In the genomic region with DNA sequence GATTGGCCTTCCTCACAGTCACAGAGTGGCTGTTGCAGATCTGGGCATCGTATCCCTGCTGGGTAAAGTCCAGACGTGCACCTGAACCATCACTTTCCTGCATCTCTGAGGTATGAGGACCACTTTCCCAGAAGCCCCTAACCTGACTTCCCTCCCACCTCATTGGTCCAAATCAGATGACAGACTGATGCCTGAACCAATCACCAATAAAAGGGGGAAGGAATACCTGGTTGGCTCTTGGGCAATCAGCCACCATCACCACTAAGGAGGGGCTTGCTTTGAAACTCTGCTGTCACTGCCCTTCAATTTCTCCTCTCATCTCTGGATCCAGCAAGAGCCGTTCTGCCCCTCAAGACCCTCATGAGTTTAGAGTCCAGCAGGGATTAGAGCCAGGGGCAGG, we compare ENCODE assay signal across 19 cellular contexts. TPM values are rescaled to one million over a fixed set of nuclear protein-coding genes. Genes with fewer than 3 reads are reported as not detected.
DNase-seq lines count a peak whose midpoint lies in the region; ATAC-seq and TF ChIP-seq lines count a peak whose summit lies in the region.
"Had no signal": no experiment of that assay in that cellular context is flagged by ENCODE, and none has a peak within 500 bp of the region (broad histone marks: within the 10 kb centered on the region; RNA-seq: fewer than 3 reads in every experiment).

No MANE protein-coding gene starts in this region.

- no peaks in the 10 kb centered on the region for H3K4me1 Mint-ChIP-seq in activated CD4-positive, alpha-beta memory T cell treated with anti-CD3 and anti-CD28 coated beads, Interleukin-2, amount 10 ng/mL, durations not matched to agents 7 days and 5 days
- H3K4me1 Mint-ChIP-seq: stimulated activated effector memory CD8-positive, alpha-beta T cell treated with anti-CD3 and anti-CD28 coated beads, Interleukin-12 subunit alpha, Interleukin-12 subunit beta, amount 100 ng/mL, for 72 hours had no signal

- no peak overlapping the region for H3K4me3 Mint-ChIP-seq in activated CD4-positive, alpha-beta memory T cell treated with anti-CD3 and anti-CD28 coated beads, Interleukin-2, amount 10 ng/mL, durations not matched to agents 7 days and 5 days
- H3K4me3 Mint-ChIP-seq: stimulated activated effector memory CD8-positive, alpha-beta T cell treated with anti-CD3 and anti-CD28 coated beads, Interleukin-12 subunit alpha, Interleukin-12 subunit beta, amount 100 ng/mL, for 72 hours had no signal

- H3K79me2 ChIP-seq in PC-9 (ENCODE audit: low read depth), result no peaks in the 10 kb centered on the region

- peaks cover 7% of the 10 kb centered on the region for H3K27me3 Mint-ChIP-seq in activated CD4-positive, alpha-beta memory T cell treated with anti-CD3 and anti-CD28 coated beads, Interleukin-2, amount 10 ng/mL, durations not matched to agents 7 days and 5 days

- no peaks in the 10 kb centered on the region for H3K9me3 Mint-ChIP-seq in activated CD4-positive, alpha-beta memory T cell treated with anti-CD3 and anti-CD28 coated beads, Interleukin-2, amount 10 ng/mL, durations not matched to agents 7 days and 5 days
- H3K9me3 Mint-ChIP-seq: stimulated activated effector memory CD8-positive, alpha-beta T cell treated with anti-CD3 and anti-CD28 coated beads, Interleukin-12 subunit alpha, Interleukin-12 subunit beta, amount 100 ng/mL, for 72 hours had no signal

- ATAC-seq in HG02571 (IDR thresholded peaks at IDR 0.05; ENCODE audit: unreplicated experiment), result no peak
- ATAC-seq: stimulated activated effector memory CD8-positive, alpha-beta T cell treated with anti-CD3 and anti-CD28 coated beads, Interleukin-12 subunit alpha, Interleukin-12 subunit beta, amount 100 ng/mL, for 72 hours had no signal

- H3K9me2 ChIP-seq in PC-9 (ENCODE audit: insufficient read depth), result no peaks in the 10 kb centered on the region

- TF ChIP-seq CTCF in choroid plexus epithelial cell (conservative IDR thresholded peaks at IDR 0.05; ENCODE audit: low read depth, low read length) (no peak), PC-9 (conservative IDR thresholded peaks at IDR 0.05) (no peak)

- H4K20me1 ChIP-seq in PC-9 (ENCODE audit: insufficient read depth), result no peaks in the 10 kb centered on the region

- no peaks in the 10 kb centered on the region for H3K36me3 Mint-ChIP-seq in activated CD4-positive, alpha-beta memory T cell treated with anti-CD3 and anti-CD28 coated beads, Interleukin-2, amount 10 ng/mL, durations not matched to agents 7 days and 5 days (ENCODE audit: low read depth)
- H3K36me3 Mint-ChIP-seq: stimulated activated effector memory CD8-positive, alpha-beta T cell treated with anti-CD3 and anti-CD28 coated beads, Interleukin-12 subunit alpha, Interleukin-12 subunit beta, amount 100 ng/mL, for 72 hours had no signal

- H3K27ac ChIP-seq in PC-9, result no peak overlapping the region
- H3K27ac ChIP-seq: vagina had no signal

- H3K9me3 ChIP-seq in PC-9 (ENCODE audit: insufficient read depth, low read depth), result no peaks in the 10 kb centered on the region
- H3K9me3 ChIP-seq: vagina had no signal

- H3K4me3 ChIP-seq in choroid plexus epithelial cell (ENCODE audit: low read depth, low read length) (no peak overlapping the region), PC-9 (no peak overlapping the region)
- H3K4me3 ChIP-seq: vagina had no signal

- H3K4me2 ChIP-seq in PC-9, result no peak overlapping the region

- no peaks in the 10 kb centered on the region for H3K27me3 ChIP-seq in PC-9 (ENCODE audit: insufficient read depth, low read depth)
- H3K27me3 ChIP-seq: vagina had no signal

- no peaks in the 10 kb centered on the region; the same call in 1 of the 2 replicates for H3F3A ChIP-seq in PC-9 (ENCODE audit: insufficient read depth, low read depth)

- intact Hi-C loops in PC-9 (cut with micrococcal nuclease; ENCODE audit: unreplicated experiment), result no loop called here

- peak; percentile 15 for DNase-seq in NCI-H748 (lab: John Stamatoyannopoulos, UW; ENCODE audit: unreplicated experiment)
- DNase-seq in NCI-H748 treated with DMSO at 0.1 percent for 48 hours (lab: John Stamatoyannopoulos, UW), result no peak
- DNase-seq in LHCN-M2 (ENCODE audit: low read depth), result peak; percentile 36
- DNase-seq in choroid plexus epithelial cell (ENCODE audit: low read depth), result peak; percentile 46
- peak; percentile 13 for DNase-seq in myocyte (ENCODE audit: low read depth)
- no peak for DNase-seq in activated CD4-positive, alpha-beta memory T cell treated with anti-CD3 and anti-CD28 coated beads, Interleukin-2, amount 10 ng/mL, durations not matched to agents 7 days and 5 days
- no peak for DNase-seq in PC-9
- DNase-seq: activated CD8-positive, alpha-beta memory T cell treated with anti-CD3 and anti-CD28 coated beads for 24 hours; activated naive CD4-positive, alpha-beta T cell treated with Interleukin-2 at 50 U/mL for 16 hours; DMS153; islet precursor cell; Kasumi-1; stimulated activated CD4-positive, alpha-beta T cell treated with anti-CD3 and anti-CD28 coated beads, Interleukin-2, amount 100 ng/mL, for 24 hours; T-helper 9 cell had no signal

- H3K4me1 ChIP-seq in PC-9 (replicated peaks; ENCODE audit: insufficient read depth), result no peaks in the 10 kb centered on the region

- no peak overlapping the region for H3K27ac Mint-ChIP-seq in activated CD4-positive, alpha-beta memory T cell treated with anti-CD3 and anti-CD28 coated beads, Interleukin-2, amount 10 ng/mL, durations not matched to agents 7 days and 5 days
- H3K27ac Mint-ChIP-seq: stimulated activated effector memory CD8-positive, alpha-beta T cell treated with anti-CD3 and anti-CD28 coated beads, Interleukin-12 subunit alpha, Interleukin-12 subunit beta, amount 100 ng/mL, for 72 hours had no signal

- no TSS peak for BruUV-seq in PC-9 (replicated peaks; lab: Mats Ljungman, UMichigan)

- H2AFZ ChIP-seq in PC-9, result no peak overlapping the region

- CTCF ChIA-PET in activated CD4-positive, alpha-beta memory T cell treated with anti-CD3 and anti-CD28 coated beads, Interleukin-2, amount 10 ng/mL, durations not matched to agents 7 days and 5 days (lab: Charles Lee), result interaction anchor here (0.9 kb wide), 1 partner anchor 225 kb away, joined by 3 read pairs; no protein-coding TSS in a partner anchor
- CTCF ChIA-PET in PC-9 (lab: Charles Lee), result no interaction called here

- no peaks in the 10 kb centered on the region for H3K36me3 ChIP-seq in PC-9 (ENCODE audit: low read depth)
- H3K36me3 ChIP-seq: vagina had no signal

- POLR2A ChIA-PET in activated CD4-positive, alpha-beta memory T cell treated with anti-CD3 and anti-CD28 coated beads, Interleukin-2, amount 10 ng/mL, durations not matched to agents 7 days and 5 days (lab: Charles Lee), result no interaction called here
- POLR2A ChIA-PET in PC-9 (lab: Charles Lee; ENCODE audit: unreplicated experiment), result no interaction called here

RNA-seq across cellular contexts. Expression of a gene that starts 13.6 kb away (rescaled TPM):
- total RNA-seq in LHCN-M2 (2014; rRNA removed) (not detected in 2 replicates), myocyte (0.43 TPM in 1 of 2 replicates, not detected in the other), PC-9 (2021) (not detected in 2 replicates)
- 0.06 TPM for polyA plus RNA-seq in LHCN-M2 (2012)
- 0.11 TPM for polyA plus RNA-seq in myocyte (2012)
- total RNA-seq in activated CD4-positive, alpha-beta memory T cell treated with anti-CD3 and anti-CD28 coated beads, Interleukin-2, amount 10 ng/mL, durations not matched to agents 7 days and 5 days, result not detected

RNA-seq across cellular contexts. Expression of a gene that starts 41.3 kb away (rescaled TPM):
- 0.06 TPM in 1 of 2 replicates, not detected in the other for total RNA-seq in LHCN-M2 (2014; rRNA removed)
- not detected for polyA plus RNA-seq in LHCN-M2 (2012)
- 0.05 TPM in 2 replicates for total RNA-seq in myocyte
- polyA plus RNA-seq in myocyte (2012), result not detected
- total RNA-seq in activated CD4-positive, alpha-beta memory T cell treated with anti-CD3 and anti-CD28 coated beads, Interleukin-2, amount 10 ng/mL, durations not matched to agents 7 days and 5 days, result not detected
- not detected in 2 replicates for total RNA-seq in PC-9 (2021)
- total RNA-seq: chondrocyte, fibroblast of villous mesenchyme, vagina had no signal

Comparison
In these comparisons a context has a peak if more than half of its experiments do, and no peak if none do; other contexts are left out.
1. DNase-seq: peak in NCI-H748 (single experiment), LHCN-M2 (single experiment), choroid plexus epithelial cell (single experiment) and myocyte (single experiment); none in NCI-H748 treated with DMSO at 0.1 percent for 48 hours (single experiment), activated CD4-positive, alpha-beta memory T cell treated with anti-CD3 and anti-CD28 coated beads, Interleukin-2, amount 10 ng/mL, durations not matched to agents 7 days and 5 days (single experiment) and PC-9 (0 of 2).